Comparison of ENCODE assay signal across 13 cellular contexts in the genomic region with DNA sequence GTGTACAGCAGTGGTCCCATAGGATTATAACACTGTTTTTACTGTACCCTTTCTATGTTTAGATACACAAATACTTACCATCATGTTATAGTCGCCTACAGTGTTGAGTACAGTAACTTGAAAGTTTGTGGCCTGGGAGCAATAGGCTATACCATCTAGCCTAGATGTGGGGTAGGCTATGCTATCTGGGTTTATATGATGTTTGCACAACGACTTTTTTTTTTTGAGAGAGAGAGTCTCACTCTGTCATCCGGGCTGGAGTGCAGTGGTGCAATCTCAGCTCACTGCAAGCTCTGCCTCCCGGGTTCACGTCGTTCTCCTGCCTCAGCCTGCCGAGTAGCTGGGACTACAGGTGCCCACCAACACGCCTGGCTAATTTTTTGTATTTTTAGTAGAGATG. TPM values are rescaled to one million over a fixed set of nuclear protein-coding genes. Genes with fewer than 3 reads are reported as not detected.
"Had no signal": no experiment of that assay in that cellular context is flagged by ENCODE, and none has a peak within 500 bp of the region (broad histone marks: within the 10 kb centered on the region; RNA-seq: fewer than 3 reads in every experiment).

No MANE protein-coding gene starts in this region.

RNA-seq across cellular contexts. Expression of gene MASP2, which starts 27.7 kb away (rescaled TPM):
- total RNA-seq: occipital lobe, osteoblast, progenitor cell of endocrine pancreas, pulmonary artery endothelial cell, right atrium auricular region, sciatic nerve, smooth muscle cell, spleen, transverse colon, upper lobe of right lung, urinary bladder, uterus had no signal
- polyA plus RNA-seq: neural cell, urinary bladder had no signal
